Comparison of ENCODE assay signal across 22 cellular contexts in genomic region chr1:5725406-5725805, GRCh38.
"Had no signal": no experiment of that assay in that cellular context is flagged by ENCODE, and none has a peak within 500 bp of the region (broad histone marks: within the 10 kb centered on the region; RNA-seq: fewer than 3 reads in every experiment).

No MANE protein-coding gene starts in this region.

- H3K79me2 ChIP-seq: hepatocyte had no signal

- H3K4me3 ChIP-seq: body of pancreas, colonic mucosa, hepatocyte, pancreas, tibial nerve, uterus had no signal

- H3K27ac ChIP-seq: body of pancreas, colonic mucosa, epithelial cell of prostate, foreskin keratinocyte, hepatocyte, pancreas, tibial nerve, uterus had no signal

- H3K9me3 ChIP-seq: body of pancreas, colonic mucosa, pancreas, tibial nerve, uterus had no signal

- H3K4me1 ChIP-seq: body of pancreas, colonic mucosa, pancreas, uterus had no signal

- DNase-seq: activated CD4-positive, alpha-beta T cell treated with anti-CD3 and anti-CD28 coated beads, Interleukin-2, amount 10 ng/mL, durations not matched to agents 24 days and 14 days; activated CD4-positive, CD25-positive, alpha-beta regulatory T cell; activated CD8-positive, alpha-beta memory T cell treated with anti-CD3 and anti-CD28 coated beads, Interleukin-2, amount 50 U/mL, for 4 hours; activated naive CD4-positive, alpha-beta T cell treated with anti-CD3 and anti-CD28 coated beads for 36 hours; activated T-cell treated with anti-CD3 and anti-CD28 coated beads, Interleukin-2, amount 50 U/mL, for 4 hours; body of pancreas; colonic mucosa; endodermal cell; foreskin keratinocyte; midbrain; pancreas; stimulated activated CD4-positive, alpha-beta T cell treated with anti-CD3 and anti-CD28 coated beads, Interleukin-12 subunit alpha, Interleukin-12 subunit beta, amount 100 ng/mL, for 4 hours; stimulated activated CD4-positive, alpha-beta T cell treated with anti-CD3 and anti-CD28 coated beads, Interleukin-1b, Interleukin-23, amount 100 ng/mL, for 48 hours; stimulated activated naive CD8-positive, alpha-beta T cell treated with anti-CD3 and anti-CD28 coated beads, Interleukin-15, Interleukin-2, amounts not matched to agents 100 U/mL and 50 U/mL, for 24 hours; substantia nigra; T-helper 1 cell; T-helper 9 cell; uterus had no signal

- H2AFZ ChIP-seq: hepatocyte had no signal

- H3K4me2 ChIP-seq: hepatocyte had no signal

- ATAC-seq: activated T-cell treated with anti-CD3 and anti-CD28 coated beads, Interleukin-2, amount 50 U/mL, for 4 hours; body of pancreas; foreskin keratinocyte; left colon; pancreas; stimulated activated naive CD8-positive, alpha-beta T cell treated with anti-CD3 and anti-CD28 coated beads, Interleukin-15, Interleukin-2, amounts not matched to agents 100 U/mL and 50 U/mL, for 24 hours had no signal

- H3K27me3 ChIP-seq: body of pancreas, colonic mucosa, foreskin keratinocyte, hepatocyte, pancreas, tibial nerve, uterus had no signal

- H3K36me3 ChIP-seq: colonic mucosa, pancreas, tibial nerve, uterus had no signal
